In the genomic region with DNA sequence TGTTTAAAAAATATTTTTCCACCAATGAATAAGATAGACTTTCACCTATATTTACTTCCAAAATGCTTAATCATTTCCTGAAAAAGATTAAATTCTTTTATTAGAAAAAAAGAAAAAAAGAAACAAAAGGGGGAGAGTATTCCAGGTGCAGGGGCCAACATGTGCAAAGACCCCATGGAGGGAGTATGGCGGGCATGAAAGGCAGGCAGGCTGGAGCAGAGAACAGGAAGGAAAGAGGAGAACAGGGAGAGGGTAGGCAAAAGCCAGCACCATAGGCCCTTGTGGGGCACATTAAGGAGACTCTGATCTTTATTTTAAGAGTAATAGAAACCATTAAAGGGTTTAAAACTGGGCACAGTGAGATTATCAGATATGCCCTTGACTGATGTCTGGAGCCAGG, we compare ENCODE assay signal across 28 cellular contexts. TPM values are rescaled to one million over a fixed set of nuclear protein-coding genes. Genes with fewer than 3 reads are reported as not detected.
"Had no signal": no experiment of that assay in that cellular context is flagged by ENCODE, and none has a peak within 500 bp of the region (broad histone marks: within the 10 kb centered on the region; RNA-seq: fewer than 3 reads in every experiment).

No MANE protein-coding gene starts in this region.

- H3K4me1 Mint-ChIP-seq: mesothelial cell of epicardium had no signal

- H3K36me3 ChIP-seq: colonic mucosa, gastrocnemius medialis, lower lobe of right lung had no signal

- H3K27me3 Mint-ChIP-seq: dendritic cell treated with granulocyte-macrophage colony-stimulating factor and Interleukin-4, amounts not matched to agents 40 ng/mL and 50 ng/mL, for 4 days had no signal

- H3K4me3 Mint-ChIP-seq: dendritic cell treated with granulocyte-macrophage colony-stimulating factor and Interleukin-4, amounts not matched to agents 40 ng/mL and 50 ng/mL, for 4 days; mesothelial cell of epicardium had no signal

- H3K27ac Mint-ChIP-seq: dendritic cell treated with granulocyte-macrophage colony-stimulating factor and Interleukin-4, amounts not matched to agents 40 ng/mL and 50 ng/mL, for 4 days; mesothelial cell of epicardium had no signal

- H3K27ac ChIP-seq: colonic mucosa, esophagus squamous epithelium, gastrocnemius medialis, heart right ventricle, left lung, lower lobe of right lung had no signal

- H3K27me3 ChIP-seq: colonic mucosa, esophagus squamous epithelium, gastrocnemius medialis, heart right ventricle, left lung had no signal

- DNase-seq: colonic mucosa; cortex of kidney; effector CD8-positive, alpha-beta T cell; esophagus squamous epithelium; foreskin fibroblast; foreskin melanocyte; gastrocnemius medialis; glutamatergic neuron; heart right ventricle; hippocampal formation; left cardiac atrium; left lung; left ventricle myocardium superior; lower lobe of right lung; mesenchymal stem cell; mucosa of descending colon had no signal

- H3K9me3 Mint-ChIP-seq: dendritic cell treated with granulocyte-macrophage colony-stimulating factor and Interleukin-4, amounts not matched to agents 40 ng/mL and 50 ng/mL, for 4 days had no signal

- H3K4me1 ChIP-seq: colonic mucosa, esophagus squamous epithelium, gastrocnemius medialis, heart right ventricle, left lung, lower lobe of right lung had no signal

- H3K9me3 ChIP-seq: colonic mucosa, esophagus squamous epithelium, gastrocnemius medialis, heart right ventricle, left lung, lower lobe of right lung, mucosa of descending colon had no signal

- H3K4me3 ChIP-seq: colonic mucosa, esophagus squamous epithelium, gastrocnemius medialis, heart right ventricle, left lung, lower lobe of right lung, mucosa of descending colon had no signal

- ATAC-seq: gastrocnemius medialis, heart right ventricle, left cardiac atrium, left lung, left ventricle myocardium superior, lower lobe of right lung, mucosa of descending colon had no signal

RNA-seq across cellular contexts. Expression of a gene that starts 48.7 kb away (rescaled TPM):
- total RNA-seq: chondrocyte, dermis microvascular lymphatic vessel endothelial cell, endothelial cell of umbilical vein, epithelial cell of proximal tubule, esophagus squamous epithelium, gastrocnemius medialis, glomerular endothelial cell, kidney epithelial cell, left lung, lower leg skin, lung microvascular endothelial cell, mesenteric fat pad, myocyte had no signal
